ENCODE assay signal across 1 cellular context in the genomic region with DNA sequence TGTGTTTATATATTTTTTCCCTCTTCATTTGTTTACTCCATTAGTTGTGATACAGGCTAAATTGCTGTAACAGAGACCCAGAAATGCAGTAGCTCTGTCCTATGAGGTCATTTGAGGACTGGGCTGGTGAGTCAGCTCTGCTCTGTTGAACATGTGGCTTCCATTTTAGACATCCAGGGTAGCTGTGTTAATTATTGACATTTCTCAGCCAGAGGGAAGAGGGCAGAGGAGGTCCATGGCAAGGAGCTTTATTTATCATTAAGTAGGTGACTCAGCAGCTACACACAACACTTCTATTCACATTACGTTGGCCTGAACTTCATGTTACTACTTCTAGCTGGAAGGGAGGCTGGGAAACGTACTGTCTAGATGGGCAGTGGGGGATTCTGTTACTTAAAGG.
TF ChIP-seq lines count a peak whose summit lies in the region.

No MANE protein-coding gene starts in this region.

TF ChIP-seq in HEK293, 187 proteins besides CTCF, POLR2A, EP300 and RAD21 (continued from another document and continues in another):
- TF ChIP-seq, protein P1, sequence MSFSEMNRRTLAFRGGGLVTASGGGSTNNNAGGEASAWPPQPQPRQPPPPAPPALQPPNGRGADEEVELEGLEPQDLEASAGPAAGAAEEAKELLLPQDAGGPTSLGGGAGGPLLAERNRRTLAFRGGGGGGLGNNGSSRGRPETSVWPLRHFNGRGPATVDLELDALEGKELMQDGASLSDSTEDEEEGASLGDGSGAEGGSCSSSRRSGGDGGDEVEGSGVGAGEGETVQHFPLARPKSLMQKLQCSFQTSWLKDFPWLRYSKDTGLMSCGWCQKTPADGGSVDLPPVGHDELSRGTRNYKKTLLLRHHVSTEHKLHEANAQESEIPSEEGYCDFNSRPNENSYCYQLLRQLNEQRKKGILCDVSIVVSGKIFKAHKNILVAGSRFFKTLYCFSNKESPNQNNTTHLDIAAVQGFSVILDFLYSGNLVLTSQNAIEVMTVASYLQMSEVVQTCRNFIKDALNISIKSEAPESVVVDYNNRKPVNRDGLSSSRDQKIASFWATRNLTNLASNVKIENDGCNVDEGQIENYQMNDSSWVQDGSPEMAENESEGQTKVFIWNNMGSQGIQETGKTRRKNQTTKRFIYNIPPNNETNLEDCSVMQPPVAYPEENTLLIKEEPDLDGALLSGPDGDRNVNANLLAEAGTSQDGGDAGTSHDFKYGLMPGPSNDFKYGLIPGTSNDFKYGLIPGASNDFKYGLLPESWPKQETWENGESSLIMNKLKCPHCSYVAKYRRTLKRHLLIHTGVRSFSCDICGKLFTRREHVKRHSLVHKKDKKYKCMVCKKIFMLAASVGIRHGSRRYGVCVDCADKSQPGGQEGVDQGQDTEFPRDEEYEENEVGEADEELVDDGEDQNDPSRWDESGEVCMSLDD (tag by site-specific recombination; IDR thresholded peaks at IDR 0.05), result no peak
- TF ChIP-seq, protein P2, sequence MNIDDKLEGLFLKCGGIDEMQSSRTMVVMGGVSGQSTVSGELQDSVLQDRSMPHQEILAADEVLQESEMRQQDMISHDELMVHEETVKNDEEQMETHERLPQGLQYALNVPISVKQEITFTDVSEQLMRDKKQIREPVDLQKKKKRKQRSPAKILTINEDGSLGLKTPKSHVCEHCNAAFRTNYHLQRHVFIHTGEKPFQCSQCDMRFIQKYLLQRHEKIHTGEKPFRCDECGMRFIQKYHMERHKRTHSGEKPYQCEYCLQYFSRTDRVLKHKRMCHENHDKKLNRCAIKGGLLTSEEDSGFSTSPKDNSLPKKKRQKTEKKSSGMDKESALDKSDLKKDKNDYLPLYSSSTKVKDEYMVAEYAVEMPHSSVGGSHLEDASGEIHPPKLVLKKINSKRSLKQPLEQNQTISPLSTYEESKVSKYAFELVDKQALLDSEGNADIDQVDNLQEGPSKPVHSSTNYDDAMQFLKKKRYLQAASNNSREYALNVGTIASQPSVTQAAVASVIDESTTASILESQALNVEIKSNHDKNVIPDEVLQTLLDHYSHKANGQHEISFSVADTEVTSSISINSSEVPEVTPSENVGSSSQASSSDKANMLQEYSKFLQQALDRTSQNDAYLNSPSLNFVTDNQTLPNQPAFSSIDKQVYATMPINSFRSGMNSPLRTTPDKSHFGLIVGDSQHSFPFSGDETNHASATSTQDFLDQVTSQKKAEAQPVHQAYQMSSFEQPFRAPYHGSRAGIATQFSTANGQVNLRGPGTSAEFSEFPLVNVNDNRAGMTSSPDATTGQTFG (tag by site-specific recombination; IDR thresholded peaks at IDR 0.05; ENCODE audit: borderline replicate concordance), result no peak
- TF ChIP-seq, protein P3, sequence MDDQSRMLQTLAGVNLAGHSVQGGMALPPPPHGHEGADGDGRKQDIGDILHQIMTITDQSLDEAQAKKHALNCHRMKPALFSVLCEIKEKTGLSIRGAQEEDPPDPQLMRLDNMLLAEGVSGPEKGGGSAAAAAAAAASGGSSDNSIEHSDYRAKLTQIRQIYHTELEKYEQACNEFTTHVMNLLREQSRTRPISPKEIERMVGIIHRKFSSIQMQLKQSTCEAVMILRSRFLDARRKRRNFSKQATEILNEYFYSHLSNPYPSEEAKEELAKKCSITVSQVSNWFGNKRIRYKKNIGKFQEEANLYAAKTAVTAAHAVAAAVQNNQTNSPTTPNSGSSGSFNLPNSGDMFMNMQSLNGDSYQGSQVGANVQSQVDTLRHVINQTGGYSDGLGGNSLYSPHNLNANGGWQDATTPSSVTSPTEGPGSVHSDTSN (CRISPR knock-in tag; IDR thresholded peaks at IDR 0.05), result no peak
- TF ChIP-seq MEIS1 (CRISPR knock-in tag; IDR thresholded peaks at IDR 0.05; ENCODE audit: borderline replicate concordance), result no peak
- no peak for TF ChIP-seq HOXD13 (CRISPR knock-in tag; IDR thresholded peaks at IDR 0.05; ENCODE audit: borderline replicate concordance)
- no peak for TF ChIP-seq BCL11A (tag by site-specific recombination; IDR thresholded peaks at IDR 0.05; ENCODE audit: low read depth)
- TF ChIP-seq ZNF19 (tag by site-specific recombination; IDR thresholded peaks at IDR 0.05; ENCODE audit: low read depth), result no peak
- TF ChIP-seq, protein P4, sequence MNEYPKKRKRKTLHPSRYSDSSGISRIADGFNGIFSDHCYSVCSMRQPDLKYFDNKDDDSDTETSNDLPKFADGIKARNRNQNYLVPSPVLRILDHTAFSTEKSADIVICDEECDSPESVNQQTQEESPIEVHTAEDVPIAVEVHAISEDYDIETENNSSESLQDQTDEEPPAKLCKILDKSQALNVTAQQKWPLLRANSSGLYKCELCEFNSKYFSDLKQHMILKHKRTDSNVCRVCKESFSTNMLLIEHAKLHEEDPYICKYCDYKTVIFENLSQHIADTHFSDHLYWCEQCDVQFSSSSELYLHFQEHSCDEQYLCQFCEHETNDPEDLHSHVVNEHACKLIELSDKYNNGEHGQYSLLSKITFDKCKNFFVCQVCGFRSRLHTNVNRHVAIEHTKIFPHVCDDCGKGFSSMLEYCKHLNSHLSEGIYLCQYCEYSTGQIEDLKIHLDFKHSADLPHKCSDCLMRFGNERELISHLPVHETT (tag by site-specific recombination; IDR thresholded peaks at IDR 0.05), result no peak
- TF ChIP-seq, protein P5, sequence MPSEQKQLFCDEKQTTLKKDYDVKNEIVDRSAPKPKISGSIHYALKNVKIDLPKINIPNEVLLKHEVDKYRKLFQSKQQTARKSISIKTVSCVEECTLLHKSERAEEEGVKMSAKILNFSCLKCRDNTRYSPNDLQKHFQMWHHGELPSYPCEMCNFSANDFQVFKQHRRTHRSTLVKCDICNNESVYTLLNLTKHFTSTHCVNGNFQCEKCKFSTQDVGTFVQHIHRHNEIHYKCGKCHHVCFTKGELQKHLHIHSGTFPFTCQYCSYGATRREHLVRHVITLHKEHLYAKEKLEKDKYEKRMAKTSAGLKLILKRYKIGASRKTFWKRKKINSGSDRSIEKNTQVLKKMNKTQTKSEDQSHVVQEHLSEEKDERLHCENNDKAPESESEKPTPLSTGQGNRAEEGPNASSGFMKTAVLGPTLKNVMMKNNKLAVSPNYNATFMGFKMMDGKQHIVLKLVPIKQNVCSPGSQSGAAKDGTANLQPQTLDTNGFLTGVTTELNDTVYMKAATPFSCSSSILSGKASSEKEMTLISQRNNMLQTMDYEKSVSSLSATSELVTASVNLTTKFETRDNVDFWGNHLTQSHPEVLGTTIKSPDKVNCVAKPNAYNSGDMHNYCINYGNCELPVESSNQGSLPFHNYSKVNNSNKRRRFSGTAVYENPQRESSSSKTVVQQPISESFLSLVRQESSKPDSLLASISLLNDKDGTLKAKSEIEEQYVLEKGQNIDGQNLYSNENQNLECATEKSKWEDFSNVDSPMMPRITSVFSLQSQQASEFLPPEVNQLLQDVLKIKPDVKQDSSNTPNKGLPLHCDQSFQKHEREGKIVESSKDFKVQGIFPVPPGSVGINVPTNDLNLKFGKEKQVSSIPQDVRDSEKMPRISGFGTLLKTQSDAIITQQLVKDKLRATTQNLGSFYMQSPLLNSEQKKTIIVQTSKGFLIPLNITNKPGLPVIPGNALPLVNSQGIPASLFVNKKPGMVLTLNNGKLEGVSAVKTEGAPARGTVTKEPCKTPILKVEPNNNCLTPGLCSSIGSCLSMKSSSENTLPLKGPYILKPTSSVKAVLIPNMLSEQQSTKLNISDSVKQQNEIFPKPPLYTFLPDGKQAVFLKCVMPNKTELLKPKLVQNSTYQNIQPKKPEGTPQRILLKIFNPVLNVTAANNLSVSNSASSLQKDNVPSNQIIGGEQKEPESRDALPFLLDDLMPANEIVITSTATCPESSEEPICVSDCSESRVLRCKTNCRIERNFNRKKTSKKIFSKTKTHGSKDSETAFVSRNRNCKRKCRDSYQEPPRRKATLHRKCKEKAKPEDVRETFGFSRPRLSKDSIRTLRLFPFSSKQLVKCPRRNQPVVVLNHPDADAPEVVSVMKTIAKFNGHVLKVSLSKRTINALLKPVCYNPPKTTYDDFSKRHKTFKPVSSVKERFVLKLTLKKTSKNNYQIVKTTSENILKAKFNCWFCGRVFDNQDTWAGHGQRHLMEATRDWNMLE (tag by site-specific recombination; conservative IDR thresholded peaks at IDR 0.05; ENCODE audit: low read depth), result peak; percentile 47
- TF ChIP-seq ZNF114 (tag by site-specific recombination; IDR thresholded peaks at IDR 0.05), result no peak
- TF ChIP-seq ZNF621 (tag by site-specific recombination; IDR thresholded peaks at IDR 0.05), result no peak
- TF ChIP-seq ZNF670 (tag by site-specific recombination; IDR thresholded peaks at IDR 0.05; ENCODE audit: low read depth), result no peak
- no peak for TF ChIP-seq ZNF654 (tag by site-specific recombination; IDR thresholded peaks at IDR 0.05; ENCODE audit: low read depth)
- TF ChIP-seq ZNF423 (tag by site-specific recombination; IDR thresholded peaks at IDR 0.05), result no peak
- TF ChIP-seq ZEB2 (tag by site-specific recombination; IDR thresholded peaks at IDR 0.05), result 0 out of 2 replicates have a peak, but pooled peaks have one; percentile 32
- TF ChIP-seq ZBTB20 (tag by site-specific recombination; IDR thresholded peaks at IDR 0.05), result peak; percentile 68; the same call in 1 of the 2 replicates
- no peak for TF ChIP-seq ZNF10 (tag by site-specific recombination; IDR thresholded peaks at IDR 0.05)
- peak; percentile 90 for TF ChIP-seq TRIM28 (IDR thresholded peaks at IDR 0.05; ENCODE audit: borderline replicate concordance, low read length)
- TF ChIP-seq ZNF529 (tag by site-specific recombination; IDR thresholded peaks at IDR 0.05; ENCODE audit: insufficient replicate concordance), result no peak
- TF ChIP-seq OVOL3 (tag by site-specific recombination; IDR thresholded peaks at IDR 0.05), result no peak
- TF ChIP-seq ZNF830 (tag by site-specific recombination; IDR thresholded peaks at IDR 0.05; ENCODE audit: low read depth), result no peak
- no peak for TF ChIP-seq ZNF707 (tag by site-specific recombination; IDR thresholded peaks at IDR 0.05)
- TF ChIP-seq ZNF791 (tag by site-specific recombination; IDR thresholded peaks at IDR 0.05), result no peak
- TF ChIP-seq, protein P6, sequence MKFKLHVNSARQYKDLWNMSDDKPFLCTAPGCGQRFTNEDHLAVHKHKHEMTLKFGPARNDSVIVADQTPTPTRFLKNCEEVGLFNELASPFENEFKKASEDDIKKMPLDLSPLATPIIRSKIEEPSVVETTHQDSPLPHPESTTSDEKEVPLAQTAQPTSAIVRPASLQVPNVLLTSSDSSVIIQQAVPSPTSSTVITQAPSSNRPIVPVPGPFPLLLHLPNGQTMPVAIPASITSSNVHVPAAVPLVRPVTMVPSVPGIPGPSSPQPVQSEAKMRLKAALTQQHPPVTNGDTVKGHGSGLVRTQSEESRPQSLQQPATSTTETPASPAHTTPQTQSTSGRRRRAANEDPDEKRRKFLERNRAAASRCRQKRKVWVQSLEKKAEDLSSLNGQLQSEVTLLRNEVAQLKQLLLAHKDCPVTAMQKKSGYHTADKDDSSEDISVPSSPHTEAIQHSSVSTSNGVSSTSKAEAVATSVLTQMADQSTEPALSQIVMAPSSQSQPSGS (tag by site-specific recombination; IDR thresholded peaks at IDR 0.05; ENCODE audit: low read depth), result peak; percentile 53; the same call in 1 of the 2 replicates
- TF ChIP-seq ZNF623 (tag by site-specific recombination; IDR thresholded peaks at IDR 0.05), result no peak
- peak; percentile 75 for TF ChIP-seq GLIS1 (tag by site-specific recombination; IDR thresholded peaks at IDR 0.05)
- TF ChIP-seq ZNF248 (tag by site-specific recombination; IDR thresholded peaks at IDR 0.05), result no peak
- TF ChIP-seq RBAK (tag by site-specific recombination; IDR thresholded peaks at IDR 0.05), result no peak
- TF ChIP-seq ZNF837 (tag by site-specific recombination; IDR thresholded peaks at IDR 0.05), result no peak
- TF ChIP-seq GLIS2 (tag by site-specific recombination; IDR thresholded peaks at IDR 0.05), result no peak
- TF ChIP-seq, protein P7, sequence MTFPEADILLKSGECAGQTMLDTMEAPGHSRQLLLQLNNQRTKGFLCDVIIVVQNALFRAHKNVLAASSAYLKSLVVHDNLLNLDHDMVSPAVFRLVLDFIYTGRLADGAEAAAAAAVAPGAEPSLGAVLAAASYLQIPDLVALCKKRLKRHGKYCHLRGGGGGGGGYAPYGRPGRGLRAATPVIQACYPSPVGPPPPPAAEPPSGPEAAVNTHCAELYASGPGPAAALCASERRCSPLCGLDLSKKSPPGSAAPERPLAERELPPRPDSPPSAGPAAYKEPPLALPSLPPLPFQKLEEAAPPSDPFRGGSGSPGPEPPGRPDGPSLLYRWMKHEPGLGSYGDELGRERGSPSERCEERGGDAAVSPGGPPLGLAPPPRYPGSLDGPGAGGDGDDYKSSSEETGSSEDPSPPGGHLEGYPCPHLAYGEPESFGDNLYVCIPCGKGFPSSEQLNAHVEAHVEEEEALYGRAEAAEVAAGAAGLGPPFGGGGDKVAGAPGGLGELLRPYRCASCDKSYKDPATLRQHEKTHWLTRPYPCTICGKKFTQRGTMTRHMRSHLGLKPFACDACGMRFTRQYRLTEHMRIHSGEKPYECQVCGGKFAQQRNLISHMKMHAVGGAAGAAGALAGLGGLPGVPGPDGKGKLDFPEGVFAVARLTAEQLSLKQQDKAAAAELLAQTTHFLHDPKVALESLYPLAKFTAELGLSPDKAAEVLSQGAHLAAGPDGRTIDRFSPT (tag by site-specific recombination; IDR thresholded peaks at IDR 0.05), result no peak
- no peak for TF ChIP-seq ZNF394 (tag by site-specific recombination; IDR thresholded peaks at IDR 0.05; ENCODE audit: borderline replicate concordance)
- TF ChIP-seq ZNF184 (tag by site-specific recombination; IDR thresholded peaks at IDR 0.05), result peak; percentile 84; the same call in 1 of the 2 replicates
- no peak for TF ChIP-seq ZNF677 (tag by site-specific recombination; IDR thresholded peaks at IDR 0.05)
- TF ChIP-seq ZNF146 (tag by site-specific recombination; IDR thresholded peaks at IDR 0.05), result no peak
- TF ChIP-seq ZNF571 (tag by site-specific recombination; IDR thresholded peaks at IDR 0.05), result no peak
- no peak for TF ChIP-seq ZNF23 (tag by site-specific recombination; IDR thresholded peaks at IDR 0.05; ENCODE audit: borderline replicate concordance)
- no peak for TF ChIP-seq ZBTB48 (tag by site-specific recombination; IDR thresholded peaks at IDR 0.05)
- no peak for TF ChIP-seq ZNF391 (tag by site-specific recombination; IDR thresholded peaks at IDR 0.05; ENCODE audit: borderline replicate concordance, low read depth)
- no peak for TF ChIP-seq ZNF157 (tag by site-specific recombination; IDR thresholded peaks at IDR 0.05)
